13 cellular contexts compared by ENCODE assay signal in genomic region chr1:21307663-21308062, GRCh38. TPM values are rescaled to one million over a fixed set of nuclear protein-coding genes. Genes with fewer than 3 reads are reported as not detected.
DNase-seq lines count a peak whose midpoint lies in the region; ATAC-seq and TF ChIP-seq lines count a peak whose summit lies in the region.
"Had no signal": no experiment of that assay in that cellular context is flagged by ENCODE, and none has a peak within 500 bp of the region (broad histone marks: within the 10 kb centered on the region; RNA-seq: fewer than 3 reads in every experiment).

No MANE protein-coding gene starts in this region.

- H3K27ac ChIP-seq in esophagus squamous epithelium = peak overlapping the region; percentile 4 to 75 (median 66)
- H3K27ac ChIP-seq in stomach smooth muscle (ENCODE audit: low read length) = peak overlapping the region; percentile 88

- H3K9me3 Mint-ChIP-seq in activated CD8-positive, alpha-beta memory T cell treated with anti-CD3 and anti-CD28 coated beads, Interleukin-2, amount 10 ng/mL, durations not matched to agents 7 days and 5 days (ENCODE audit: low read depth) = no peaks in the 10 kb centered on the region
- H3K9me3 Mint-ChIP-seq: dendritic cell treated with granulocyte-macrophage colony-stimulating factor and Interleukin-4, amounts not matched to agents 40 ng/mL and 50 ng/mL, for 4 days; neural crest cell had no signal

- peaks cover 14% of the 10 kb centered on the region for H3K36me3 Mint-ChIP-seq in activated CD8-positive, alpha-beta memory T cell treated with anti-CD3 and anti-CD28 coated beads, Interleukin-2, amount 10 ng/mL, durations not matched to agents 7 days and 5 days
- H3K36me3 Mint-ChIP-seq in T-helper 17 cell (ENCODE audit: low read depth) = no peaks in the 10 kb centered on the region

- H3K4me3 ChIP-seq in esophagus squamous epithelium (no peak overlapping the region), stomach smooth muscle (ENCODE audit: low read length in 2 of 2) (peak overlapping the region; percentile 39 to 58)
- H3K4me3 ChIP-seq: Peyer's patch had no signal

- peaks cover 34% of the 10 kb centered on the region for H3K4me1 Mint-ChIP-seq in activated CD8-positive, alpha-beta memory T cell treated with anti-CD3 and anti-CD28 coated beads, Interleukin-2, amount 10 ng/mL, durations not matched to agents 7 days and 5 days
- H3K4me1 Mint-ChIP-seq in T-helper 17 cell = peaks cover 39% of the 10 kb centered on the region

- H3K4me1 ChIP-seq in esophagus squamous epithelium (peaks cover 27 to 84% (median 61%) of the 10 kb centered on the region in 3 donors), stomach smooth muscle (ENCODE audit: control insufficient read depth, insufficient read depth, low read length) (peaks cover 74% of the 10 kb centered on the region)

- WGBS in esophagus squamous epithelium, 2 donors = 42 to 62% methylated on average over 2 to 4 of the region's 6 CpGs

- TF ChIP-seq POLR2A in esophagus squamous epithelium (IDR thresholded peaks at IDR 0.05) = no peak

- H3K9me3 ChIP-seq in T-helper 17 cell (ENCODE audit: control insufficient read depth, low read length, poor library complexity, severe bottlenecking) (no peaks in the 10 kb centered on the region), esophagus squamous epithelium (no peaks in the 10 kb centered on the region), stomach smooth muscle (ENCODE audit: control insufficient read depth in 2 of 2, low read length in 2 of 2) (no peaks in the 10 kb centered on the region)
- H3K9me3 ChIP-seq: Peyer's patch had no signal

- CTCF ChIA-PET in activated CD8-positive, alpha-beta memory T cell treated with anti-CD3 and anti-CD28 coated beads, Interleukin-2, amount 10 ng/mL, durations not matched to agents 7 days and 5 days (lab: Charles Lee) = interaction anchor here (2.0 kb wide), 1 partner anchor 61 kb away, joined by 6 read pairs; no protein-coding TSS in a partner anchor

- peak overlapping the region; percentile 21 to 28 for H3K9ac ChIP-seq in stomach smooth muscle (ENCODE audit: low read length in 2 of 2)

- H3K27me3 Mint-ChIP-seq in activated CD8-positive, alpha-beta memory T cell treated with anti-CD3 and anti-CD28 coated beads, Interleukin-2, amount 10 ng/mL, durations not matched to agents 7 days and 5 days = no peaks in the 10 kb centered on the region
- H3K27me3 Mint-ChIP-seq in T-helper 17 cell = no peaks in the 10 kb centered on the region

- no peak for TF ChIP-seq CTCF in esophagus squamous epithelium (IDR thresholded peaks at IDR 0.05)

- no peak overlapping the region for H3K4me3 Mint-ChIP-seq in activated CD8-positive, alpha-beta memory T cell treated with anti-CD3 and anti-CD28 coated beads, Interleukin-2, amount 10 ng/mL, durations not matched to agents 7 days and 5 days
- peak overlapping the region; percentile 67 for H3K4me3 Mint-ChIP-seq in T-helper 17 cell
- H3K4me3 Mint-ChIP-seq: dendritic cell treated with granulocyte-macrophage colony-stimulating factor and Interleukin-4, amounts not matched to agents 40 ng/mL and 50 ng/mL, for 4 days; neural crest cell had no signal

- H3K36me3 ChIP-seq in esophagus squamous epithelium (no peaks in the 10 kb centered on the region), stomach smooth muscle (ENCODE audit: control insufficient read depth in 2 of 2, insufficient read depth in 2 of 2, low read length in 2 of 2) (no peaks in the 10 kb centered on the region)
- H3K36me3 ChIP-seq: Peyer's patch had no signal

- ATAC-seq in activated CD8-positive, alpha-beta memory T cell treated with anti-CD3 and anti-CD28 coated beads, Interleukin-2, amount 10 ng/mL, durations not matched to agents 7 days and 5 days = peak; percentile 77
- peak; percentile 32 for ATAC-seq in T-helper 17 cell
- no peak for ATAC-seq in GM19452 (IDR thresholded peaks at IDR 0.05; ENCODE audit: unreplicated experiment)
- no peak for ATAC-seq in GM21526 (IDR thresholded peaks at IDR 0.05; ENCODE audit: low FRiP score, unreplicated experiment)

- DNase-seq in activated CD8-positive, alpha-beta memory T cell treated with anti-CD3 and anti-CD28 coated beads, Interleukin-2, amount 10 ng/mL, durations not matched to agents 7 days and 5 days = no peak
- no peak for DNase-seq in activated CD8-positive, alpha-beta memory T cell treated with anti-CD3 and anti-CD28 coated beads, Interleukin-2, amount 50 U/mL, for 4 hours
- DNase-seq in T-helper 17 cell (no peak), esophagus squamous epithelium (lab: John Stamatoyannopoulos, UW) (no peak), SIG-M5 treated with dmso at 0.1 percent for 504 hours (lab: John Stamatoyannopoulos, UW; ENCODE audit: unreplicated experiment) (no peak)
- DNase-seq: AML-193, NCI-H1092, Peyer's patch had no signal

- H3K27me3 ChIP-seq in esophagus squamous epithelium (no peaks in the 10 kb centered on the region), stomach smooth muscle (ENCODE audit: control insufficient read depth in 1 of 2, insufficient read depth in 2 of 2, low read length in 2 of 2) (no peaks in the 10 kb centered on the region)
- H3K27me3 ChIP-seq: Peyer's patch had no signal

- peak overlapping the region; percentile 40 for H3K27ac Mint-ChIP-seq in activated CD8-positive, alpha-beta memory T cell treated with anti-CD3 and anti-CD28 coated beads, Interleukin-2, amount 10 ng/mL, durations not matched to agents 7 days and 5 days
- H3K27ac Mint-ChIP-seq in T-helper 17 cell = peak overlapping the region; percentile 65
- H3K27ac Mint-ChIP-seq: dendritic cell treated with granulocyte-macrophage colony-stimulating factor and Interleukin-4, amounts not matched to agents 40 ng/mL and 50 ng/mL, for 4 days had no signal

- intact Hi-C loops in esophagus squamous epithelium (cut with DNase I) = no loop called here

RNA-seq across cellular contexts. Expression of gene ECE1, which starts 17.4 kb away (rescaled TPM):
- 10 to 100 TPM; 46.6 to 87.5 TPM for total RNA-seq in activated CD8-positive, alpha-beta memory T cell treated with anti-CD3 and anti-CD28 coated beads, Interleukin-2, amount 10 ng/mL, durations not matched to agents 7 days and 5 days
- 100 to 1,000 TPM; 116 to 117 TPM for total RNA-seq in T-helper 17 cell
- total RNA-seq in esophagus squamous epithelium = 10 to 100 TPM; 11.3 to 42.2 (median 24.1) TPM

Comparison
In these comparisons a context has a peak if more than half of its experiments do, and no peak if none do; other contexts are left out.
1. ATAC-seq: peak in activated CD8-positive, alpha-beta memory T cell treated with anti-CD3 and anti-CD28 coated beads, Interleukin-2, amount 10 ng/mL, durations not matched to agents 7 days and 5 days (single experiment) and T-helper 17 cell (single experiment); none in GM19452 (single experiment) and GM21526 (single experiment).
2. H3K4me3 ChIP-seq: peak in stomach smooth muscle (2 of 2); none in esophagus squamous epithelium (0 of 4).